In the genomic region with DNA sequence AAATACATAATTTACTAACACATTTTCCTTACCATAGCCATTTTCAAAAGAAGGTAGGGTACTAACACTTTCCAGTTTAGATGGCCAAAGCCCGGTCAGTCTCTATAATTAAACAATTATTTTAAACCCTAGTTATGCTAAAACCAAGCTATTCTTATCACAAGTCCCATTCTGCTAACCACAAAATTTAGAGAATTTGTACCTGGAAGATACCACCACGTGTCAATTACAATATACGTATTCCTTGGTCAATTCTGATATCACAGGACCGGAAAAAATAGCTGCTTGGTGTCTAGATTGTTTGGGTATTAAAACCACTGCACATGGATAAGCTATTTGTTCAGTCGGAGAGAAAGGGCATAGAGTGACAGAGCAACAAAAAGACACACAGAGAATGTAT, we compare ENCODE assay signal across 32 cellular contexts.
"Had no signal": no experiment of that assay in that cellular context is flagged by ENCODE, and none has a peak within 500 bp of the region (broad histone marks: within the 10 kb centered on the region; RNA-seq: fewer than 3 reads in every experiment).

No MANE protein-coding gene starts in this region.

- DNase-seq: activated B cell treated with CpG ODN at 0.5 μM for 24 hours; activated CD4-positive, alpha-beta memory T cell treated with anti-CD3 and anti-CD28 coated beads, Interleukin-2, amount 10 ng/mL, durations not matched to agents 7 days and 5 days; activated CD4-positive, alpha-beta T cell treated with anti-CD3 and anti-CD28 coated beads for 48 hours; activated CD4-positive, CD25-positive, alpha-beta regulatory T cell treated with anti-CD3 and anti-CD28 coated beads, Interleukin-2, amount 50 U/mL, for 72 hours; activated CD8-positive, alpha-beta memory T cell treated with anti-CD3 and anti-CD28 coated beads for 24 hours; activated gamma-delta T cell; activated naive CD4-positive, alpha-beta T cell treated with Interleukin-2 at 50 U/mL for 16 hours; activated naive CD8-positive, alpha-beta T cell treated with anti-CD3 and anti-CD28 coated beads, Interleukin-2, amount 10 ng/mL, durations not matched to agents 7 days and 5 days; activated T-cell treated with anti-CD3 and anti-CD28 coated beads, Interleukin-2, amount 50 U/mL, for 24 hours; amygdala; MM.1S; MV-4-11; NCI-H1092 treated with DMSO at 0.1 percent for 48 hours; NCI-H1417; NCI-H146; NCI-H187; NCI-H2029 treated with DMSO at 0.1 percent for 48 hours; NCI-H2107; NCI-H2171 treated with DMSO at 0.1 percent for 48 hours; NCI-H2227 treated with DMSO at 0.1 percent for 48 hours; NCI-H446; NCI-H510A treated with DMSO at 0.1 percent for 48 hours; SHP77 treated with DMSO at 0.1 percent for 48 hours; SK-N-SH had no signal

- H3K27ac ChIP-seq: ascending aorta, KMS-11, SJSA1, VCaP had no signal

- ATAC-seq: Panc1 had no signal

- H3K27me3 Mint-ChIP-seq: activated B cell treated with CpG ODN at 0.5 μM for 24 hours; activated CD4-positive, alpha-beta memory T cell treated with anti-CD3 and anti-CD28 coated beads, Interleukin-2, amount 10 ng/mL, durations not matched to agents 7 days and 5 days; activated naive CD4-positive, alpha-beta T cell treated with anti-CD3 and anti-CD28 coated beads, Interleukin-2, amount 50 U/mL, for 24 hours; activated naive CD8-positive, alpha-beta T cell treated with anti-CD3 and anti-CD28 coated beads, Interleukin-2, amount 10 ng/mL, durations not matched to agents 7 days and 5 days; activated T-cell treated with anti-CD3 and anti-CD28 coated beads, Interleukin-2, amount 50 U/mL, for 24 hours had no signal

- H3K4me3 ChIP-seq: ascending aorta, SJSA1 had no signal

- H3K27ac Mint-ChIP-seq: activated B cell treated with CpG ODN at 0.5 μM for 24 hours; activated CD4-positive, alpha-beta memory T cell treated with anti-CD3 and anti-CD28 coated beads, Interleukin-2, amount 10 ng/mL, durations not matched to agents 7 days and 5 days; activated naive CD4-positive, alpha-beta T cell treated with anti-CD3 and anti-CD28 coated beads, Interleukin-2, amount 50 U/mL, for 24 hours; activated T-cell treated with anti-CD3 and anti-CD28 coated beads, Interleukin-2, amount 50 U/mL, for 24 hours; activated T-helper 2 cell treated with anti-CD3 and anti-CD28 coated beads, Interferon-gamma antibody, Interleukin-2, Interleukin-4, amounts not matched to agents 10 μg/mL and 5 μg/mL and 100 μg/mL, durations not matched to agents 14 hours and 24 hours and 36 hours; T-helper 1 cell treated with Interleukin-12 subunit alpha and Interleukin-12 subunit beta and Interleukin-4 antibody, amounts not matched to agents 30 μg/mL and 1 μg/mL, for 36 hours had no signal

- H3K9me3 ChIP-seq: ascending aorta, SJSA1, SK-N-SH had no signal

- H3K27me3 ChIP-seq: ascending aorta, SJSA1 had no signal

- H3K4me1 ChIP-seq: ascending aorta, SJSA1 had no signal

- H3K4me3 Mint-ChIP-seq: activated B cell treated with CpG ODN at 0.5 μM for 24 hours; activated CD4-positive, alpha-beta memory T cell treated with anti-CD3 and anti-CD28 coated beads, Interleukin-2, amount 10 ng/mL, durations not matched to agents 7 days and 5 days; activated naive CD4-positive, alpha-beta T cell treated with anti-CD3 and anti-CD28 coated beads, Interleukin-2, amount 50 U/mL, for 24 hours; activated naive CD8-positive, alpha-beta T cell treated with anti-CD3 and anti-CD28 coated beads, Interleukin-2, amount 10 ng/mL, durations not matched to agents 7 days and 5 days; activated T-cell treated with anti-CD3 and anti-CD28 coated beads, Interleukin-2, amount 50 U/mL, for 24 hours; T-helper 1 cell treated with Interleukin-12 subunit alpha and Interleukin-12 subunit beta and Interleukin-4 antibody, amounts not matched to agents 30 μg/mL and 1 μg/mL, for 36 hours had no signal

- H3K9me3 Mint-ChIP-seq: activated B cell treated with CpG ODN at 0.5 μM for 24 hours; activated CD4-positive, alpha-beta memory T cell treated with anti-CD3 and anti-CD28 coated beads, Interleukin-2, amount 10 ng/mL, durations not matched to agents 7 days and 5 days; activated naive CD4-positive, alpha-beta T cell treated with anti-CD3 and anti-CD28 coated beads, Interleukin-2, amount 50 U/mL, for 24 hours; activated naive CD8-positive, alpha-beta T cell treated with anti-CD3 and anti-CD28 coated beads, Interleukin-2, amount 10 ng/mL, durations not matched to agents 7 days and 5 days; activated T-cell treated with anti-CD3 and anti-CD28 coated beads, Interleukin-2, amount 50 U/mL, for 24 hours; activated T-helper 2 cell treated with anti-CD3 and anti-CD28 coated beads, Interferon-gamma antibody, Interleukin-2, Interleukin-4, amounts not matched to agents 10 μg/mL and 5 μg/mL and 100 μg/mL, durations not matched to agents 14 hours and 24 hours and 36 hours; T-helper 1 cell treated with Interleukin-12 subunit alpha and Interleukin-12 subunit beta and Interleukin-4 antibody, amounts not matched to agents 30 μg/mL and 1 μg/mL, for 36 hours had no signal

- H3K4me1 Mint-ChIP-seq: activated B cell treated with CpG ODN at 0.5 μM for 24 hours; activated CD4-positive, alpha-beta memory T cell treated with anti-CD3 and anti-CD28 coated beads, Interleukin-2, amount 10 ng/mL, durations not matched to agents 7 days and 5 days; activated naive CD4-positive, alpha-beta T cell treated with anti-CD3 and anti-CD28 coated beads, Interleukin-2, amount 50 U/mL, for 24 hours; activated naive CD8-positive, alpha-beta T cell treated with anti-CD3 and anti-CD28 coated beads, Interleukin-2, amount 10 ng/mL, durations not matched to agents 7 days and 5 days had no signal
